In genomic region chr10:102644066-102644645, GRCh38 we compare ENCODE assay signal across 8 cellular contexts. TPM values are rescaled to one million over a fixed set of nuclear protein-coding genes. Genes with fewer than 3 reads are reported as not detected.
DNase-seq lines count a peak whose midpoint lies in the region; ATAC-seq and TF ChIP-seq lines count a peak whose summit lies in the region.

Gene TRIM8 (plus strand): TSS chr10:102644479. CDS start chr10:102644618, 139 bp downstream.

- no peaks in the 10 kb centered on the region for H3K79me1 ChIP-seq in H9 (ENCODE audit: insufficient read depth, low read depth, low read length, poor library complexity, severe bottlenecking)

- H3K9me3 Mint-ChIP-seq in H9 = no peaks in the 10 kb centered on the region; a peak in 1 of 5 replicates

- peaks cover 28% of the 10 kb centered on the region for H3K23me2 ChIP-seq in H9 (ENCODE audit: insufficient read length, low read depth, low read length, poor library complexity, severe bottlenecking)

- no peak within 1 kb of the TSS for H2AK5ac ChIP-seq in H9 (ENCODE audit: insufficient read length, low read length)

- H3K27me3 ChIP-seq in H9 (ENCODE audit: insufficient read depth, low read length) (no peaks in the 10 kb centered on the region), right atrium auricular region (no peaks in the 10 kb centered on the region), sigmoid colon (no peaks in the 10 kb centered on the region)

- H3K27ac ChIP-seq in H9 (ENCODE audit: insufficient read length, low read depth, low read length) (no peak within 1 kb of the TSS), angular gyrus (ENCODE audit: low read depth, low read length) (peak within 1 kb of the TSS; percentile 99), right atrium auricular region (peak within 1 kb of the TSS; percentile 98 to 100), sigmoid colon (peak within 1 kb of the TSS; percentile 92 to 100 (median 99))

- no peak within 1 kb of the TSS for H4K91ac ChIP-seq in H9 (ENCODE audit: insufficient read length, low read depth, low read length)

- DNase-seq in Ammon's horn (ENCODE audit: low spot score) (peak; percentile 59), H9 (peak; percentile 53), SK-N-DZ (ENCODE audit: low spot score) (peak; percentile 51), right atrium auricular region (ENCODE audit: low spot score) (no peak), sigmoid colon (no peak)

- TF ChIP-seq CTCF in H9 (conservative IDR thresholded peaks at IDR 0.05) = no peak
- no peak for TF ChIP-seq CTCF in right atrium auricular region (IDR thresholded peaks at IDR 0.05)
- TF ChIP-seq CTCF in sigmoid colon (IDR thresholded peaks at IDR 0.05) = no peak

- H4K5ac ChIP-seq in H9 (ENCODE audit: insufficient read length, low read depth, low read length) = no peak within 1 kb of the TSS

- H3K4me2 ChIP-seq in H9 (ENCODE audit: insufficient read depth, insufficient read length, low read length) = peak within 1 kb of the TSS; percentile 77

- peak within 1 kb of the TSS; percentile 80 for H3K14ac ChIP-seq in H9 (ENCODE audit: insufficient read depth, low read length)

- H2BK15ac ChIP-seq in H9 (ENCODE audit: low read depth, low read length) = no peak within 1 kb of the TSS

- no peaks in the 10 kb centered on the region for H3K9me3 ChIP-seq in H9 (ENCODE audit: control insufficient read depth, low read depth, low read length)
- no peaks in the 10 kb centered on the region for H3K9me3 ChIP-seq in right atrium auricular region
- H3K9me3 ChIP-seq in sigmoid colon = no peaks in the 10 kb centered on the region

- H3K18ac ChIP-seq in H9 (ENCODE audit: insufficient read length, low read depth, low read length) = peak within 1 kb of the TSS; percentile 72

- H3K79me2 ChIP-seq in H9 (ENCODE audit: insufficient read depth, low read length) = peaks cover 19% of the 10 kb centered on the region; the same call in 1 of the 2 replicates

- no peak within 1 kb of the TSS for H2AFZ ChIP-seq in H9 (ENCODE audit: low read length)

- H3K23ac ChIP-seq in H9 (ENCODE audit: insufficient read length, low read depth, low read length) = no peak within 1 kb of the TSS

- no peak within 1 kb of the TSS for H2BK5ac ChIP-seq in H9 (ENCODE audit: insufficient read length, low read length)

- peak within 1 kb of the TSS; percentile 58 for H3K9ac ChIP-seq in H9 (ENCODE audit: extremely low read depth, insufficient read length, low read length)

- no peak within 1 kb of the TSS for H4K8ac ChIP-seq in H9 (replicated peaks; ENCODE audit: insufficient read length, low read depth, low read length)

- TF ChIP-seq EP300 in sigmoid colon (IDR thresholded peaks at IDR 0.05) = no peak

- no CpG with 5 or more reads among the region's 80 CpGs for WGBS in H9 (ENCODE audit: extremely low coverage, insufficient read length, low lambda C conversion rate)
- 0 to 1% methylated on average over 80 of the region's 80 CpGs for WGBS in sigmoid colon, 2 donors

- H2BK120ac ChIP-seq in H9 (ENCODE audit: low read depth, low read length, poor library complexity, severe bottlenecking) = no peak within 1 kb of the TSS

- H3K36me3 Mint-ChIP-seq in H9 (ENCODE audit: insufficient read depth in 1 of 3, low read depth in 3 of 3) = peaks cover 0 to 4% (median 0%) of the 10 kb centered on the region in 3 experiments; a peak in 2 of 7 replicates

- no peak within 1 kb of the TSS for H3K56ac ChIP-seq in H9 (ENCODE audit: insufficient read length, low read depth, low read length)

- H3K4me3 Mint-ChIP-seq in H9 = peak within 1 kb of the TSS; percentile 93 to 97

- H2BK20ac ChIP-seq in H9 (ENCODE audit: low read depth, low read length, poor library complexity, severe bottlenecking) = no peak within 1 kb of the TSS

- TF ChIP-seq POLR2A in sigmoid colon (IDR thresholded peaks at IDR 0.05) = no peak

- peak within 1 kb of the TSS; percentile 88 to 95 for H3K4me3 ChIP-seq in right atrium auricular region
- H3K4me3 ChIP-seq in sigmoid colon = peak within 1 kb of the TSS; percentile 57 to 97 (median 88)

- H3K27me3 Mint-ChIP-seq in H9 (ENCODE audit: low read depth) = no peaks in the 10 kb centered on the region

- peaks cover 1% of the 10 kb centered on the region; the same call in 1 of the 2 replicates for H3K4me1 ChIP-seq in H9 (ENCODE audit: insufficient read depth, low read length)
- peaks cover 0 to 39% of the 10 kb centered on the region in 2 donors for H3K4me1 ChIP-seq in right atrium auricular region
- peaks cover 0 to 44% (median 37%) of the 10 kb centered on the region in 4 donors for H3K4me1 ChIP-seq in sigmoid colon

- no peak for ATAC-seq in HG03159 (IDR thresholded peaks at IDR 0.05; ENCODE audit: unreplicated experiment)
- ATAC-seq in HG03196 (IDR thresholded peaks at IDR 0.05; ENCODE audit: unreplicated experiment) = no peak

- H3K36me3 ChIP-seq in right atrium auricular region (no peaks in the 10 kb centered on the region), sigmoid colon (no peaks in the 10 kb centered on the region)

- H3K27ac Mint-ChIP-seq in H9 = peak within 1 kb of the TSS in 2 of 3 experiments; percentile 88 to 91; a peak in 4 of 7 replicates

- no peak within 1 kb of the TSS for H3K4ac ChIP-seq in H9 (ENCODE audit: low read depth, low read length)

- intact Hi-C loops in sigmoid colon (cut with DNase I) = loop anchor here (2.0 to 10.0 kb wide), 2 partner anchors 141 to 249 kb away; partner anchors contain the start of genes ACTR1A, NFKB2 and SUFU

- H4K20me1 ChIP-seq in H9 (ENCODE audit: control insufficient read depth, insufficient read depth, insufficient read length) = peaks cover 3% of the 10 kb centered on the region

- H3T11ph ChIP-seq in H9 (ENCODE audit: low read length) = no peak within 1 kb of the TSS

- H2BK12ac ChIP-seq in H9 (ENCODE audit: insufficient read length, low read depth, low read length) = no peak within 1 kb of the TSS

- H3K4me1 Mint-ChIP-seq in H9 = peaks cover 41 to 42% of the 10 kb centered on the region in 2 experiments

RNA-seq across cellular contexts. Expression of gene TRIM8, which starts in this region (rescaled TPM):
- 37.0 and 40.6 TPM in 2 replicates for total RNA-seq in H9 (2021)
- polyA plus RNA-seq in SK-N-DZ (2014; cell fraction: cytosol; rRNA removed) = 32.2 and 35.3 TPM in 2 replicates
- polyA plus RNA-seq in SK-N-DZ (2014; cell fraction: nucleus; rRNA removed) = 24.5 and 41.7 TPM in 2 replicates
- total RNA-seq in right atrium auricular region = 100 to 1,000 TPM; 106 to 125 TPM
- total RNA-seq in sigmoid colon = 10 to 100 TPM; 58.9 to 88.6 (median 67.1) TPM
- 10 to 100 TPM; 25.0 to 53.0 (median 46.8) TPM for polyA plus RNA-seq in sigmoid colon

Comparison
In these comparisons a context has a peak if more than half of its experiments do, and no peak if none do; other contexts are left out.
1. DNase-seq: peak in Ammon's horn (single experiment), H9 (single experiment) and SK-N-DZ (single experiment); none in right atrium auricular region (single experiment) and sigmoid colon (single experiment).